Comparison of ENCODE assay signal across 17 cellular contexts in genomic region chr5:6492934-6493333, GRCh38. TPM values are rescaled to one million over a fixed set of nuclear protein-coding genes. Genes with fewer than 3 reads are reported as not detected.
DNase-seq lines count a peak whose midpoint lies in the region; ATAC-seq and TF ChIP-seq lines count a peak whose summit lies in the region.
"Had no signal": no experiment of that assay in that cellular context is flagged by ENCODE, and none has a peak within 500 bp of the region (broad histone marks: within the 10 kb centered on the region; RNA-seq: fewer than 3 reads in every experiment).

No MANE protein-coding gene starts in this region.

- H3K27me3 ChIP-seq in A673 (replicated peaks; ENCODE audit: insufficient read depth, low read depth, low read length, poor library complexity) (peaks cover 2% of the 10 kb centered on the region), GM23338 (ENCODE audit: insufficient read depth) (no peaks in the 10 kb centered on the region), right atrium auricular region (no peaks in the 10 kb centered on the region)
- H3K27me3 ChIP-seq: tibial artery had no signal

- H3K4me2 ChIP-seq in GM23338, result no peak overlapping the region

- POLR2A ChIA-PET in A673 (lab: Charles Lee; ENCODE audit: low non-redundant PET), result no interaction called here

- BruUV-seq in A673 (replicated peaks; lab: Mats Ljungman, UMichigan), result no TSS peak

- H3K27ac ChIP-seq in A673 (ENCODE audit: low read depth, low read length, poor library complexity, severe bottlenecking) (no peak overlapping the region), GM23338 (ENCODE audit: low read depth) (no peak overlapping the region), right atrium auricular region (no peak overlapping the region)
- H3K27ac ChIP-seq: tibial artery had no signal

- no peak overlapping the region for H2AFZ ChIP-seq in GM23338

- H3K79me2 ChIP-seq in GM23338 (replicated peaks; ENCODE audit: insufficient read depth), result no peaks in the 10 kb centered on the region

- no peaks in the 10 kb centered on the region for H3K36me3 Mint-ChIP-seq in GM23338 (ENCODE audit: low read depth)
- H3K36me3 Mint-ChIP-seq: activated naive CD4-positive, alpha-beta T cell treated with anti-CD3 and anti-CD28 coated beads, Interleukin-2, amount 50 U/mL, for 72 hours had no signal

- H3K36me3 ChIP-seq in A673 (ENCODE audit: insufficient read depth, low read length, poor library complexity, severe bottlenecking), result no peaks in the 10 kb centered on the region
- H3K36me3 ChIP-seq in GM23338 (ENCODE audit: insufficient read depth), result no peaks in the 10 kb centered on the region
- H3K36me3 ChIP-seq in right atrium auricular region, result peaks cover 15% of the 10 kb centered on the region

- CTCF ChIA-PET in A673 (lab: Charles Lee), result no interaction called here

- peaks cover 6% of the 10 kb centered on the region for H3K27me3 Mint-ChIP-seq in GM23338 (ENCODE audit: insufficient read depth, low read depth, poor library complexity)

- H3K27ac Mint-ChIP-seq in GM23338, result no peak overlapping the region
- H3K27ac Mint-ChIP-seq: activated naive CD4-positive, alpha-beta T cell treated with anti-CD3 and anti-CD28 coated beads, Interleukin-2, amount 50 U/mL, for 72 hours had no signal

- no peaks in the 10 kb centered on the region for H3K9me3 Mint-ChIP-seq in GM23338
- H3K9me3 Mint-ChIP-seq: activated naive CD4-positive, alpha-beta T cell treated with anti-CD3 and anti-CD28 coated beads, Interleukin-2, amount 50 U/mL, for 72 hours had no signal

- no peaks in the 10 kb centered on the region for H3F3A ChIP-seq in GM23338 (replicated peaks; ENCODE audit: low read depth)

- H3K4me1 Mint-ChIP-seq in GM23338, result peaks cover 15% of the 10 kb centered on the region

- no peak overlapping the region for H3K4me3 ChIP-seq in A673 (ENCODE audit: low read depth, low read length, poor library complexity, severe bottlenecking)
- H3K4me3 ChIP-seq in GM23338, result no peak overlapping the region
- no peak overlapping the region for H3K4me3 ChIP-seq in right atrium auricular region
- H3K4me3 ChIP-seq: tibial artery had no signal

- H3K9me2 ChIP-seq in GM23338 (ENCODE audit: insufficient read depth), result no peaks in the 10 kb centered on the region

- H3K9me3 ChIP-seq in A673 (ENCODE audit: low read depth, low read length, poor library complexity, severe bottlenecking) (no peaks in the 10 kb centered on the region), right atrium auricular region (no peaks in the 10 kb centered on the region)
- H3K9me3 ChIP-seq: Caco-2, tibial artery had no signal

- ATAC-seq in GM19395 (IDR thresholded peaks at IDR 0.05; ENCODE audit: unreplicated experiment), result peak; percentile 25
- peak; percentile 35 for ATAC-seq in HG02885 (IDR thresholded peaks at IDR 0.05; ENCODE audit: poor library complexity, unreplicated experiment)
- no peak for ATAC-seq in GM23338

- H3K4me1 ChIP-seq in A673 (ENCODE audit: insufficient read depth, low read length, poor library complexity, severe bottlenecking) (no peaks in the 10 kb centered on the region), GM23338 (ENCODE audit: insufficient read depth) (peaks cover 8% of the 10 kb centered on the region), right atrium auricular region (peaks cover 0 to 3% of the 10 kb centered on the region in 2 donors)
- H3K4me1 ChIP-seq: Caco-2 had no signal

- H3K4me3 Mint-ChIP-seq in GM23338, result no peak overlapping the region

- intact Hi-C loops in A673 (cut with micrococcal nuclease; ENCODE audit: unreplicated experiment), result no loop called here

- DNase-seq in A673 (ENCODE audit: low spot score) (peak; percentile 36), MV-4-11 (lab: John Stamatoyannopoulos, UW) (peak; percentile 32), kidney tubule cell (ENCODE audit: low spot score) (no peak), GM23338 (ENCODE audit: low spot score) (no peak), NCI-H2227 (lab: John Stamatoyannopoulos, UW; ENCODE audit: unreplicated experiment) (no peak), right atrium auricular region (ENCODE audit: low spot score) (no peak)
- DNase-seq: Caco-2, KG1, kidney, NCI-H2029 treated with DMSO at 0.1 percent for 48 hours, NCI-H82, posterior cingulate gyrus, tibial artery had no signal

- no peaks in the 10 kb centered on the region for H4K20me1 ChIP-seq in GM23338 (replicated peaks; ENCODE audit: insufficient read depth)

- TF ChIP-seq CTCF in A673 (conservative IDR thresholded peaks at IDR 0.05; ENCODE audit: low read depth, low read length), result no peak
- no peak for TF ChIP-seq CTCF in GM23338 (conservative IDR thresholded peaks at IDR 0.05; ENCODE audit: low read depth in 2 of 2)
- TF ChIP-seq CTCF in right atrium auricular region (IDR thresholded peaks at IDR 0.05), result no peak

TF ChIP-seq in GM23338, 12 proteins besides CTCF, POLR2A, EP300 and RAD21:
- no peak for TF ChIP-seq ZNF462 (CRISPR knock-in tag; IDR thresholded peaks at IDR 0.05)
TF ChIP-seq in GM23338: peak in this region for 0.

RNA-seq across cellular contexts. Expression of gene UBE2QL1, which starts 44.3 kb away (rescaled TPM):
- total RNA-seq in A673 (2021) (0.74 and 2.6 TPM in 2 replicates), right atrium auricular region (10 to 100 TPM in 1 of 2 donors, 1 to 10 TPM in 1; 9.1 to 10.8 TPM)
- total RNA-seq in GM23338 (2014; rRNA removed; shearing (Covaris generic)), result 0.82 and 0.83 TPM in 2 replicates
- polyA plus RNA-seq in GM23338 (2016; fragmentation: Nextera tagmentation; extraction: Ambion mirVana), result 0.40 and 0.43 TPM in 2 replicates
- total RNA-seq: activated CD8-positive, alpha-beta memory T cell treated with anti-CD3 and anti-CD28 coated beads for 36 hours; activated naive CD4-positive, alpha-beta T cell treated with anti-CD3 and anti-CD28 coated beads, Interleukin-2, amount 50 U/mL, for 72 hours; Caco-2 had no signal

Comparison
In these comparisons a context has a peak if more than half of its experiments do, and no peak if none do; other contexts are left out.
1. DNase-seq: peak in A673 (single experiment) and MV-4-11 (single experiment); none in kidney tubule cell (single experiment), GM23338 (single experiment), NCI-H2227 (single experiment) and right atrium auricular region (single experiment).